Comparison of ENCODE assay signal across 13 cellular contexts in genomic region chr16:4743217-4743897, GRCh38. TPM values are rescaled to one million over a fixed set of nuclear protein-coding genes. Genes with fewer than 3 reads are reported as not detected.
DNase-seq lines count a peak whose midpoint lies in the region; ATAC-seq, FAIRE-seq and TF ChIP-seq lines count a peak whose summit lies in the region.
"Had no signal": no experiment of that assay in that cellular context is flagged by ENCODE, and none has a peak within 500 bp of the region (broad histone marks: within the 10 kb centered on the region; RNA-seq: fewer than 3 reads in every experiment).

No MANE protein-coding gene starts in this region.

- POLR2A ChIA-PET in H1 (lab: Charles Lee; ENCODE audit: partially characterized antibody) = interaction anchor here (0.7 to 3.1 kb wide), 2 partner anchors 9 to 150 kb away, joined by 3 to 12 read pairs; partner anchors contain the start of genes ANKS3 and DNAAF8

- H3K79me2 ChIP-seq in H1 (ENCODE audit: control insufficient read depth in 1 of 2, insufficient read depth in 2 of 2, low read length in 2 of 2) (no peaks in the 10 kb centered on the region), osteoblast (ENCODE audit: insufficient read depth, low read length) (no peaks in the 10 kb centered on the region)

- H3K4me2 ChIP-seq in H1 (ENCODE audit: insufficient read depth in 1 of 2, low read depth in 2 of 2, low read length in 2 of 2) = peak overlapping the region in 1 of 2 experiments; percentile 37; a peak in 2 of 4 replicates
- H3K4me2 ChIP-seq in osteoblast (ENCODE audit: insufficient read depth, low read length) = peak overlapping the region; percentile 32

- H3K27me3 ChIP-seq in H1 (replicated peaks in 1 of 4; ENCODE audit: control insufficient read depth in 3 of 4, extremely low read depth in 1 of 4, insufficient read depth in 3 of 4, low read length in 3 of 4) = no peaks in the 10 kb centered on the region
- H3K27me3 ChIP-seq in osteoblast (ENCODE audit: insufficient read depth, low read length) = no peaks in the 10 kb centered on the region
- no peaks in the 10 kb centered on the region for H3K27me3 ChIP-seq in aorta (ENCODE audit: control insufficient read depth in 1 of 2, insufficient read depth in 2 of 2, low read length in 1 of 2)

- DNase-seq in NCI-H2107 treated with DMSO at 0.1 percent for 48 hours (lab: John Stamatoyannopoulos, UW; ENCODE audit: unreplicated experiment) (peak; percentile 17), NCI-H2107 (lab: John Stamatoyannopoulos, UW) (no peak), H1 (ENCODE audit: low read depth in 1 of 2, low spot score in 2 of 2) (no peak), osteoblast (ENCODE audit: insufficient read length, low spot score, missing footprints) (peak; percentile 79), NCI-H146 (lab: John Stamatoyannopoulos, UW) (no peak), aorta (no peak)
- DNase-seq: NCI-H1417 treated with DMSO at 0.1 percent for 48 hours, WERI-Rb-1 had no signal

- peak overlapping the region in 3 of 4 donors; percentile 47 to 67 (median 58) for H3K4me3 Mint-ChIP-seq in IgD-negative memory B cell

- no peaks in the 10 kb centered on the region for H3K9me3 Mint-ChIP-seq in IgD-negative memory B cell

- peaks cover 9% of the 10 kb centered on the region for H3K27me3 Mint-ChIP-seq in IgD-negative memory B cell

- no peak overlapping the region for H3K56ac ChIP-seq in H1 (replicated peaks; ENCODE audit: insufficient read length, low read depth, low read length)

- H4K20me1 ChIP-seq in H1 (replicated peaks in 1 of 2; ENCODE audit: control insufficient read depth in 1 of 2, insufficient read depth in 2 of 2, low read length in 2 of 2) = no peaks in the 10 kb centered on the region
- no peaks in the 10 kb centered on the region for H4K20me1 ChIP-seq in osteoblast (ENCODE audit: insufficient read depth, low read length)

- no peak for TF ChIP-seq POLR2A in H1 (IDR thresholded peaks at IDR 0.05; ENCODE audit: control extremely low read depth in 1 of 2, low read depth in 2 of 2, low read length in 2 of 2)

- H4K91ac ChIP-seq in H1 (replicated peaks; ENCODE audit: insufficient read length, low read length) = no peak overlapping the region

- peak overlapping the region; percentile 21 for H3K4ac ChIP-seq in H1 (replicated peaks; ENCODE audit: insufficient read length, low read depth, low read length)

- H2BK20ac ChIP-seq in H1 (ENCODE audit: low read length) = no peak overlapping the region

- no peak overlapping the region for H3K23ac ChIP-seq in H1 (ENCODE audit: insufficient read length)

- no peaks in the 10 kb centered on the region for H3K79me1 ChIP-seq in H1 (ENCODE audit: low read depth, low read length)

- H3K4me1 Mint-ChIP-seq in IgD-negative memory B cell = peaks cover 5 to 15% (median 7%) of the 10 kb centered on the region in 3 donors

- H3K27ac Mint-ChIP-seq in IgD-negative memory B cell = no peak overlapping the region

- peak overlapping the region; percentile 44; the same call in 1 of the 2 replicates for H2BK5ac ChIP-seq in H1 (ENCODE audit: low read depth, low read length)

- no peaks in the 10 kb centered on the region for H3K23me2 ChIP-seq in H1 (ENCODE audit: low read depth, low read length)

- H3K14ac ChIP-seq in H1 (ENCODE audit: insufficient read length) = no peak overlapping the region

- H4K8ac ChIP-seq in H1 (ENCODE audit: extremely low read depth, insufficient read depth, low read length) = no peak overlapping the region; the same call in 1 of the 2 replicates

- no peak overlapping the region for H2BK120ac ChIP-seq in H1 (replicated peaks; ENCODE audit: low read depth, low read length)

- H3K4me3 ChIP-seq in H1 (ENCODE audit: extremely low read depth in 1 of 4, insufficient read depth in 2 of 4, low read depth in 3 of 4, low read length in 4 of 4) (no peak overlapping the region), osteoblast (ENCODE audit: insufficient read depth, low read length) (no peak overlapping the region), aorta (ENCODE audit: low read length in 2 of 2) (no peak overlapping the region)

- H3K27ac ChIP-seq in H1 (ENCODE audit: low read depth, low read length) (no peak overlapping the region), osteoblast (ENCODE audit: low read depth, low read length) (no peak overlapping the region), aorta (ENCODE audit: low read depth in 1 of 2, low read length in 2 of 2) (no peak overlapping the region)
- H3K27ac ChIP-seq: WERI-Rb-1 had no signal

- intact Hi-C loops in aorta (cut with DNase I) = no loop called here

- H3K9ac ChIP-seq in H1 (replicated peaks in 1 of 4; ENCODE audit: extremely low read depth in 1 of 4, low read depth in 3 of 4, low read length in 3 of 4) = no peak overlapping the region

- TF ChIP-seq RAD21 in H1 (IDR thresholded peaks at IDR 0.05 in 1 of 2, conservative IDR thresholded peaks at IDR 0.05 in 1 of 2; ENCODE audit: low read depth in 2 of 2, low read length in 2 of 2) = no peak

- H2AFZ ChIP-seq in H1 (ENCODE audit: low read length) (no peak overlapping the region), osteoblast (ENCODE audit: low read length) (no peak overlapping the region)

- peak overlapping the region; percentile 88 for H2BK15ac ChIP-seq in H1 (ENCODE audit: low read length)

- H3K4me1 ChIP-seq in H1 (replicated peaks in 1 of 4; ENCODE audit: control insufficient read depth in 3 of 4, insufficient read depth in 4 of 4, low read length in 3 of 4) (peaks cover 4 to 9% (median 6%) of the 10 kb centered on the region in 4 experiments), osteoblast (ENCODE audit: insufficient read depth, low read length) (no peaks in the 10 kb centered on the region), aorta (ENCODE audit: control insufficient read depth in 1 of 2, insufficient read depth in 2 of 2, low read length in 2 of 2) (no peaks in the 10 kb centered on the region)

- no peak overlapping the region; the same call in 1 of the 2 replicates for H3K18ac ChIP-seq in H1 (ENCODE audit: extremely low read depth, low read length)

- FAIRE-seq in H1 (lab: Jason Lieb, UNC) = no peak

- peak overlapping the region; percentile 40; the same call in 1 of the 2 replicates for H2BK12ac ChIP-seq in H1 (ENCODE audit: low read depth, low read length)

- ATAC-seq in GM18867 (IDR thresholded peaks at IDR 0.05; ENCODE audit: unreplicated experiment) = no peak
- no peak for ATAC-seq in aorta (ENCODE audit: low FRiP score)

- H4K5ac ChIP-seq in H1 (ENCODE audit: insufficient read length, low read depth, low read length) = no peak overlapping the region

- TF ChIP-seq CTCF in H1 (IDR thresholded peaks at IDR 0.05; ENCODE audit: control extremely low read depth in 1 of 3, insufficient read depth in 1 of 3, low read depth in 1 of 3, low read length in 3 of 3) = no peak
- TF ChIP-seq CTCF in osteoblast (IDR thresholded peaks at IDR 0.05; ENCODE audit: extremely low read depth, low read depth, low read length) = no peak

- peaks cover 2% of the 10 kb centered on the region for H3K36me3 Mint-ChIP-seq in IgD-negative memory B cell

- TF ChIP-seq EP300 in H1 (IDR thresholded peaks at IDR 0.05; ENCODE audit: borderline replicate concordance in 1 of 2, low read depth in 2 of 2, low read length in 2 of 2) = no peak

- 67% methylated on average over 14 of the region's 14 CpGs; no CpG with 5 or more reads in 1 of the 2 experiments for WGBS in H1 (ENCODE audit: extremely low coverage in 1 of 2, insufficient coverage in 1 of 2, insufficient read length in 1 of 2, insufficient replicate concordance in 2 of 2, low coverage in 1 of 2, low lambda C conversion rate in 2 of 2, missing lambda C conversion rate in 1 of 2), 2 experiments
- WGBS in aorta, 2 donors = 50 to 52% methylated on average over 14 of the region's 14 CpGs

- H3K9me3 ChIP-seq in H1 (ENCODE audit: insufficient read depth in 2 of 2, low read depth in 1 of 2, low read length in 1 of 2) (no peaks in the 10 kb centered on the region), osteoblast (ENCODE audit: low read depth, low read length) (no peaks in the 10 kb centered on the region), aorta (ENCODE audit: control insufficient read depth, low read length) (no peaks in the 10 kb centered on the region)

- no peaks in the 10 kb centered on the region for H3K36me3 ChIP-seq in H1 (ENCODE audit: control insufficient read depth in 2 of 4, insufficient read depth in 4 of 4, low read length in 3 of 4)
- H3K36me3 ChIP-seq in osteoblast (ENCODE audit: insufficient read depth, low read length) = no peaks in the 10 kb centered on the region
- H3K36me3 ChIP-seq in aorta (ENCODE audit: control insufficient read depth in 1 of 2, insufficient read depth in 2 of 2, low read length in 1 of 2) = no peaks in the 10 kb centered on the region
- H3K36me3 ChIP-seq: WERI-Rb-1 had no signal

- CTCF ChIA-PET in H1 (lab: Charles Lee; ENCODE audit: partially characterized antibody) = interaction anchor here (1.1 to 1.8 kb wide), 2 partner anchors 17 to 60 kb away, joined by 3 read pairs; no protein-coding TSS in a partner anchor

- no peak overlapping the region for H2AK5ac ChIP-seq in H1 (ENCODE audit: low read depth, low read length)

RNA-seq across cellular contexts. Expression of gene DNAAF8, which starts 9.0 kb away (rescaled TPM):
- polyA plus RNA-seq in IgD-negative memory B cell (0.35 TPM), H1 (2011; rRNA removed) (0.39 and 0.58 TPM in 2 replicates), aorta (under 1 TPM in 1 of 2 donors, not detected in 1; 0.49 TPM)
- 0.17 TPM in 1 of 2 replicates, not detected in the other for total RNA-seq in H1 (2021; fragmentation: NEBNext Ultra II Directional; extraction: Animal tissue kit (Norgen Biotek cat#: 25700))
- polyA plus RNA-seq in H1 (2011; cell fraction: cytosol; rRNA removed) = 0.35 TPM
- 0.58 TPM for polyA plus RNA-seq in H1 (2011; cell fraction: nucleus; rRNA removed)
- 0.13 to 0.75 TPM (median 0.35 TPM) in 4 replicates for polyA plus RNA-seq in H1 (2012, experiment 1 of 2)
- polyA plus RNA-seq in H1 (2012, experiment 2 of 2) = 0.25 TPM
- polyA plus RNA-seq in H1 (2013, experiment 1 of 2) = 0.24 TPM
- 0.15 TPM for polyA plus RNA-seq in H1 (2013, experiment 2 of 2)
- 0.28 TPM in 1 of 2 replicates, not detected in the other for polyA minus RNA-seq in H1 (2011; rRNA and poly(A)+ RNA removed)
- not detected for polyA minus RNA-seq in H1 (2011; cell fraction: cytosol; rRNA and poly(A)+ RNA removed)
- 0.50 TPM for polyA minus RNA-seq in H1 (2011; cell fraction: nucleus; rRNA and poly(A)+ RNA removed)
- total RNA-seq in osteoblast (1.1 and 2.7 TPM in 2 replicates), aorta (under 1 TPM in 1 of 2 donors, not detected in 1; 0.24 TPM)
- total RNA-seq: epithelial cell of proximal tubule had no signal

RNA-seq across cellular contexts. Expression of gene ANKS3, which starts 9.3 kb away (rescaled TPM):
- polyA plus RNA-seq in IgD-negative memory B cell (5.3 TPM), H1 (2011; rRNA removed) (15.5 and 23.9 TPM in 2 replicates), aorta (10 to 100 TPM in 1 of 2 donors, 1 to 10 TPM in 1; 6.3 to 79.5 TPM)
- total RNA-seq in H1 (2021; fragmentation: NEBNext Ultra II Directional; extraction: Animal tissue kit (Norgen Biotek cat#: 25700)) = 23.9 and 27.5 TPM in 2 replicates
- polyA plus RNA-seq in H1 (2011; cell fraction: cytosol; rRNA removed) = 25.6 TPM
- polyA plus RNA-seq in H1 (2011; cell fraction: nucleus; rRNA removed) = 58.7 TPM
- polyA plus RNA-seq in H1 (2012, experiment 1 of 2) = 14.0 to 22.5 TPM (median 21.4 TPM) in 4 replicates
- 9.9 TPM for polyA plus RNA-seq in H1 (2012, experiment 2 of 2)
- 12.8 TPM for polyA plus RNA-seq in H1 (2013, experiment 1 of 2)
- polyA plus RNA-seq in H1 (2013, experiment 2 of 2) = 10.2 TPM
- polyA minus RNA-seq in H1 (2011; rRNA and poly(A)+ RNA removed) = 23.7 and 24.2 TPM in 2 replicates
- polyA minus RNA-seq in H1 (2011; cell fraction: cytosol; rRNA and poly(A)+ RNA removed) = 13.2 TPM
- polyA minus RNA-seq in H1 (2011; cell fraction: nucleus; rRNA and poly(A)+ RNA removed) = 30.4 TPM
- total RNA-seq in osteoblast (31.2 and 39.4 TPM in 2 replicates), aorta (10 to 100 TPM; 21.7 to 36.7 TPM)

RNA-seq across cellular contexts. Expression of gene ZNF500, which starts 23.6 kb away (rescaled TPM):
- polyA plus RNA-seq in IgD-negative memory B cell (17.8 TPM), H1 (2011; rRNA removed) (10.3 and 11.8 TPM in 2 replicates), aorta (10 to 100 TPM in 1 of 2 donors, 1 to 10 TPM in 1; 1.9 to 13.0 TPM)
- 10.4 and 13.4 TPM in 2 replicates for total RNA-seq in H1 (2021; fragmentation: NEBNext Ultra II Directional; extraction: Animal tissue kit (Norgen Biotek cat#: 25700))
- polyA plus RNA-seq in H1 (2011; cell fraction: cytosol; rRNA removed) = 9.9 TPM
- 12.8 TPM for polyA plus RNA-seq in H1 (2011; cell fraction: nucleus; rRNA removed)
- 4.6 to 9.2 TPM (median 7.7 TPM) in 4 replicates for polyA plus RNA-seq in H1 (2012, experiment 1 of 2)
- 7.0 TPM for polyA plus RNA-seq in H1 (2012, experiment 2 of 2)
- 5.9 TPM for polyA plus RNA-seq in H1 (2013, experiment 1 of 2)
- polyA plus RNA-seq in H1 (2013, experiment 2 of 2) = 5.5 TPM
- 8.3 and 9.7 TPM in 2 replicates for polyA minus RNA-seq in H1 (2011; rRNA and poly(A)+ RNA removed)
- polyA minus RNA-seq in H1 (2011; cell fraction: cytosol; rRNA and poly(A)+ RNA removed) = 8.7 TPM
- polyA minus RNA-seq in H1 (2011; cell fraction: nucleus; rRNA and poly(A)+ RNA removed) = 12.6 TPM
- total RNA-seq in osteoblast (14.5 and 16.2 TPM in 2 replicates), aorta (10 to 100 TPM; 13.0 to 17.0 TPM)

RNA-seq across cellular contexts. Expression of gene SEPTIN12, which starts 44.8 kb away (rescaled TPM):
- polyA plus RNA-seq in IgD-negative memory B cell = not detected
- total RNA-seq in H1 (2021; fragmentation: NEBNext Ultra II Directional; extraction: Animal tissue kit (Norgen Biotek cat#: 25700)) = not detected in 2 replicates
- 0.08 and 0.24 TPM in 2 replicates for polyA plus RNA-seq in H1 (2011; rRNA removed)
- 0.27 TPM for polyA plus RNA-seq in H1 (2011; cell fraction: cytosol; rRNA removed)
- 1.8 TPM for polyA plus RNA-seq in H1 (2011; cell fraction: nucleus; rRNA removed)
- polyA plus RNA-seq in H1 (2012, experiment 1 of 2) = 0.31 TPM in 1 of 4 replicates, not detected in the others
- not detected for polyA plus RNA-seq in H1 (2012, experiment 2 of 2)
- 0.39 TPM for polyA plus RNA-seq in H1 (2013, experiment 1 of 2)
- polyA plus RNA-seq in H1 (2013, experiment 2 of 2) = 0.31 TPM
- polyA minus RNA-seq in H1 (2011; rRNA and poly(A)+ RNA removed) = not detected in 2 replicates
- polyA minus RNA-seq in H1 (2011; cell fraction: cytosol; rRNA and poly(A)+ RNA removed) = not detected
- not detected for polyA minus RNA-seq in H1 (2011; cell fraction: nucleus; rRNA and poly(A)+ RNA removed)
- not detected in 2 replicates for total RNA-seq in osteoblast
- not detected for total RNA-seq in aorta
- polyA plus RNA-seq in aorta = not detected
- total RNA-seq: A172, epithelial cell of proximal tubule, kidney epithelial cell had no signal

RNA-seq across cellular contexts. Expression of gene NUDT16L1, which starts 50.0 kb away (rescaled TPM):
- polyA plus RNA-seq in IgD-negative memory B cell (74.0 TPM), H1 (2011; rRNA removed) (77.3 and 112 TPM in 2 replicates), aorta (10 to 100 TPM; 25.2 to 28.3 TPM)
- total RNA-seq in H1 (2021; fragmentation: NEBNext Ultra II Directional; extraction: Animal tissue kit (Norgen Biotek cat#: 25700)) = 34.8 and 41.3 TPM in 2 replicates
- polyA plus RNA-seq in H1 (2011; cell fraction: cytosol; rRNA removed) = 77.8 TPM
- polyA plus RNA-seq in H1 (2011; cell fraction: nucleus; rRNA removed) = 64.0 TPM
- polyA plus RNA-seq in H1 (2012, experiment 1 of 2) = 29.6 to 40.8 TPM (median 37.5 TPM) in 4 replicates
- polyA plus RNA-seq in H1 (2012, experiment 2 of 2) = 45.2 TPM
- 21.6 TPM for polyA plus RNA-seq in H1 (2013, experiment 1 of 2)
- polyA plus RNA-seq in H1 (2013, experiment 2 of 2) = 20.8 TPM
- polyA minus RNA-seq in H1 (2011; rRNA and poly(A)+ RNA removed) = 11.7 and 13.1 TPM in 2 replicates
- polyA minus RNA-seq in H1 (2011; cell fraction: cytosol; rRNA and poly(A)+ RNA removed) = 23.3 TPM
- 22.2 TPM for polyA minus RNA-seq in H1 (2011; cell fraction: nucleus; rRNA and poly(A)+ RNA removed)
- total RNA-seq in osteoblast (15.0 and 18.1 TPM in 2 replicates), aorta (10 to 100 TPM; 11.1 to 16.2 TPM)

Comparison
In these comparisons a context has a peak if more than half of its experiments do, and no peak if none do; other contexts are left out.
1. DNase-seq: peak in NCI-H2107 treated with DMSO at 0.1 percent for 48 hours (single experiment) and osteoblast (single experiment); none in NCI-H2107 (single experiment), H1 (0 of 2), NCI-H146 (single experiment) and aorta (0 of 2).